Comparison of ENCODE assay signal across 8 cellular contexts in the genomic region with DNA sequence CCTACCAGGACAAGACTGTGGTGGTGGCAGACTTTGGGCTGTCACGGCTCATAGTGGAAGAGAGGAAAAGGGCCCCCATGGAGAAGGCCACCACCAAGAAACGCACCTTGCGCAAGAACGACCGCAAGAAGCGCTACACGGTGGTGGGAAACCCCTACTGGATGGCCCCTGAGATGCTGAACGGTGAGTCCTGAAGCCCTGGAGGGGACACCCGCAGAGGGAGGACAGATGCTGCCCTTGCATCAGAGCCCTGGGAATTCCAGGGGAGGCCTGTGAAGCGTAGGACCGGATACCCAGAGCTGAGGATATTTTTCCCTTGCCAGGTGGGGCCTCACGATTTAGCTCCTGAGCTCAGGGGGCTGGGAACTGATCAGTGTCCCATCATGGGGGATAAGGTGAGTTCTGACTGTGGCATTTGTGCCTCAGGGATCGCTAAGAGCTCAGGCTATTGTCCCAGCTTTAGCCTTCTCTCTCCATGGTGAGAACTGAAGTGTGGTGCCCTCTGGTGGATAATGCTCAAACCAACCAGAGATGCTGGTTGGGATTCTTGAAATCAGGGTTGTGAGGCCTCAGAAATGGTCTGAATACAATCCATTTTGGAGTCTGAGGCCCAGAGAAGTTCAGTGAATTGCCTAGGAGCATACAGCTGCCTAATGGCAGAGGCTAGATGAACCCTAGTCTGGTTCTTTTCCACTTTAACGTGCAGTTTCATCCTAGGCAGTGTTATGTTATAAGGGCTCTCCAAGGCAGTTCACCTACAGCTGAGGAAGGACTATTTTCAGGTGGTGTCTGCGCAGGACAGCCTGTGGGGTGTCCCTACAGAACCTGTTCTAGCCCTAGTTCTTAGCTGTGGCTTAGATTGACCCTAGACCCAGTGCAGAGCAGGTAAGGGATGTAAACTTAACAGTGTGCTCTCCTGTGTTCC. TPM values are rescaled to one million over a fixed set of nuclear protein-coding genes. Genes with fewer than 3 reads are reported as not detected.
DNase-seq lines count a peak whose midpoint lies in the region; ATAC-seq, FAIRE-seq and TF ChIP-seq lines count a peak whose summit lies in the region.

No MANE protein-coding gene starts in this region.

- H3K27ac ChIP-seq in GM12878 (ENCODE audit: control insufficient read depth, insufficient read depth) (no peak overlapping the region), hepatocyte (no peak overlapping the region), smooth muscle cell (ENCODE audit: low read depth) (peak overlapping the region; percentile 56)

- POLR2A ChIA-PET in GM12878 (lab: Charles Lee) = interaction anchor here (0.9 to 1.1 kb wide), 2 partner anchors 41 to 54 kb away, joined by 3 read pairs; no protein-coding TSS in a partner anchor

- H3K79me2 ChIP-seq in GM12878 (ENCODE audit: control insufficient read depth, insufficient read depth, low read length) (no peaks in the 10 kb centered on the region), hepatocyte (no peaks in the 10 kb centered on the region), smooth muscle cell (ENCODE audit: low read depth) (peaks cover 4% of the 10 kb centered on the region)

- 74% methylated on average over 15 of the region's 15 CpGs for WGBS in GM12878 (ENCODE audit: insufficient coverage, insufficient replicate concordance, low lambda C conversion rate, missing lambda C conversion rate)
- whole genome bisulfite sequencing in hepatocyte (ENCODE audit: low lambda C conversion rate, missing lambda C conversion rate) = 75% methylated on average over 15 of the region's 15 CpGs
- 74% methylated on average over 15 of the region's 15 CpGs for WGBS in smooth muscle cell (ENCODE audit: low lambda C conversion rate)

- FAIRE-seq in GM12878 (lab: Jason Lieb, UNC) = peak; percentile 89

- no peak overlapping the region for H2AFZ ChIP-seq in GM12878 (ENCODE audit: control insufficient read depth, low read depth, low read length)
- no peak overlapping the region for H2AFZ ChIP-seq in hepatocyte
- no peak overlapping the region for H2AFZ ChIP-seq in smooth muscle cell (ENCODE audit: low read depth)

- no peak for TF ChIP-seq POLR2A in GM12878 (IDR thresholded peaks at IDR 0.05; ENCODE audit: low read depth, low read length)

- BruUV-seq in GM12878 (replicated peaks; lab: Mats Ljungman, UMichigan) = no TSS peak

- H3K9me2 ChIP-seq in hepatocyte (replicated peaks; ENCODE audit: insufficient read depth) = no peaks in the 10 kb centered on the region

- peak; percentile 76 for TF ChIP-seq RAD21 in GM12878 (IDR thresholded peaks at IDR 0.05; ENCODE audit: insufficient read depth, low read depth, low read length)

- CTCF ChIA-PET in GM12878 (lab: Yijun Ruan, JAX) = interaction anchor here (0.6 to 6.9 kb wide), 28 partner anchors 9 to 458 kb away, joined by 3 to 115 read pairs (median 6); partner anchors contain the start of genes LIMK2, MORC2, PIK3IP1 and RNF185

- peaks cover 14% of the 10 kb centered on the region for H3F3A ChIP-seq in smooth muscle cell (ENCODE audit: low read depth)

- H3K9me3 ChIP-seq in GM12878 (replicated peaks; ENCODE audit: control insufficient read depth, insufficient read depth, low read length) (no peaks in the 10 kb centered on the region), hepatocyte (ENCODE audit: low read depth) (no peaks in the 10 kb centered on the region), smooth muscle cell (replicated peaks; ENCODE audit: low read depth) (no peaks in the 10 kb centered on the region)

- ATAC-seq in SK-N-SH treated with all-trans-retinoic acid at 6 μM for 48 hours (peak; percentile 93), GM12878 (peak; percentile 88), HG02588 (IDR thresholded peaks at IDR 0.05; ENCODE audit: unreplicated experiment) (no peak), GM19324 (IDR thresholded peaks at IDR 0.05; ENCODE audit: low FRiP score, unreplicated experiment) (no peak)

- H4K20me1 ChIP-seq in GM12878 (ENCODE audit: control insufficient read depth, insufficient read depth) = no peaks in the 10 kb centered on the region
- no peaks in the 10 kb centered on the region for H4K20me1 ChIP-seq in hepatocyte (ENCODE audit: insufficient read depth, poor library complexity, severe bottlenecking)
- H4K20me1 ChIP-seq in smooth muscle cell (ENCODE audit: low read depth) = peaks cover 46% of the 10 kb centered on the region

- no peaks in the 10 kb centered on the region for H3K27me3 ChIP-seq in GM12878 (replicated peaks in 1 of 2; ENCODE audit: control insufficient read depth in 2 of 2, insufficient read depth in 2 of 2, low read length in 1 of 2)
- H3K27me3 ChIP-seq in hepatocyte = no peaks in the 10 kb centered on the region
- no peaks in the 10 kb centered on the region for H3K27me3 ChIP-seq in smooth muscle cell (ENCODE audit: low read depth)

- peaks cover 23 to 32% of the 10 kb centered on the region in 2 experiments for H3K36me3 ChIP-seq in GM12878 (ENCODE audit: control insufficient read depth in 2 of 2, insufficient read depth in 2 of 2, low read length in 1 of 2)
- H3K36me3 ChIP-seq in hepatocyte (replicated peaks; ENCODE audit: insufficient read depth, low read depth) = peaks cover 4% of the 10 kb centered on the region
- peaks cover 24% of the 10 kb centered on the region for H3K36me3 ChIP-seq in smooth muscle cell (ENCODE audit: low read depth)

- H3K4me1 ChIP-seq in GM12878 (ENCODE audit: control insufficient read depth, insufficient read depth, low read length) (no peaks in the 10 kb centered on the region), hepatocyte (ENCODE audit: insufficient read depth) (peaks cover 19% of the 10 kb centered on the region), smooth muscle cell (ENCODE audit: low read depth) (no peaks in the 10 kb centered on the region)

- SMC1A ChIA-PET in GM12878 (lab: Charles Lee; ENCODE audit: uncharacterized antibody, unreplicated experiment) = interaction anchor here (0.7 to 4.7 kb wide), 17 partner anchors 9 to 165 kb away, joined by 3 to 59 read pairs (median 4); partner anchors contain the start of genes LIMK2, PIK3IP1 and SELENOM

- TF ChIP-seq EP300 in GM12878 (IDR thresholded peaks at IDR 0.05; ENCODE audit: borderline replicate concordance in 1 of 2, control insufficient read depth in 1 of 2, low read depth in 2 of 2, low read length in 2 of 2) = no peak

- RAD21 ChIA-PET in GM12878 (lab: Charles Lee; ENCODE audit: unreplicated experiment) = interaction anchor here (0.7 to 3.0 kb wide), 18 partner anchors 17 to 187 kb away, joined by 3 to 40 read pairs (median 4); partner anchors contain the start of genes LIMK2, PIK3IP1 and RNF185

- H3K9ac ChIP-seq in GM12878 (ENCODE audit: control insufficient read depth, insufficient read depth, low read length) (no peak overlapping the region), smooth muscle cell (ENCODE audit: low read depth) (no peak overlapping the region)

- peak; percentile 77 for DNase-seq in ELR (ENCODE audit: low read depth)
- DNase-seq in KBM-7 = peak; percentile 61
- DNase-seq in GM12878 (ENCODE audit: low read depth, low spot score) = no peak
- DNase-seq in hepatocyte (ENCODE audit: low spot score) = peak; percentile 83
- DNase-seq in smooth muscle cell (lab: John Stamatoyannopoulos, UW; ENCODE audit: unreplicated experiment) = no peak

- in situ Hi-C loops in KBM-7 (cut with MboI; ENCODE audit: low pct_unique_long_range_greater_than_20kb, low sequenced_read_pairs) = no loop called here
- in situ Hi-C loops in GM12878 (cut with MboI) = no loop called here

- H3K4me3 ChIP-seq in GM12878 = no peak overlapping the region
- no peak overlapping the region for H3K4me3 ChIP-seq in hepatocyte
- H3K4me3 ChIP-seq in smooth muscle cell = no peak overlapping the region

- TF ChIP-seq CTCF in GM12878 (IDR thresholded peaks at IDR 0.05 in 2 of 3, conservative IDR thresholded peaks at IDR 0.05 in 1 of 3; ENCODE audit: control insufficient read depth in 2 of 3, extremely low read depth in 1 of 3, insufficient read depth in 1 of 3, low read depth in 3 of 3, low read length in 3 of 3) (peak; percentile 72 to 79 (median 74)), hepatocyte (IDR thresholded peaks at IDR 0.05; ENCODE audit: poor library complexity) (peak; percentile 72), smooth muscle cell (IDR thresholded peaks at IDR 0.05; ENCODE audit: borderline replicate concordance, insufficient read depth, poor library complexity, severe bottlenecking) (peak; percentile 61)

- intact Hi-C loops in GM12878 (cut with micrococcal nuclease; ENCODE audit: unreplicated experiment) = loop anchor here (1.0 to 5.0 kb wide), 2 partner anchors 60 to 165 kb away; partner anchors contain the start of genes LIMK2 and SELENOM

- no peak overlapping the region for H3K4me2 ChIP-seq in GM12878 (ENCODE audit: control insufficient read depth, insufficient read depth)
- H3K4me2 ChIP-seq in hepatocyte = no peak overlapping the region
- no peak overlapping the region for H3K4me2 ChIP-seq in smooth muscle cell

TF ChIP-seq in SK-N-SH treated with all-trans-retinoic acid at 6 μM for 48 hours, 23 proteins besides CTCF, POLR2A, EP300 and RAD21 (continues in another document):
- no peak for TF ChIP-seq ESRRG (CRISPR knock-in tag; IDR thresholded peaks at IDR 0.05)
- no peak for TF ChIP-seq BACH2 (CRISPR knock-in tag; IDR thresholded peaks at IDR 0.05; ENCODE audit: borderline replicate concordance)
- no peak for TF ChIP-seq TCF4 (CRISPR knock-in tag; IDR thresholded peaks at IDR 0.05; ENCODE audit: borderline replicate concordance)

TF ChIP-seq in GM12878, 131 proteins besides CTCF, POLR2A, EP300 and RAD21 (continues in another document):
- TF ChIP-seq SMC3 (IDR thresholded peaks at IDR 0.05; ENCODE audit: borderline replicate concordance, low read length) = peak; percentile 66
- TF ChIP-seq POLR2AphosphoS2 (IDR thresholded peaks at IDR 0.05; ENCODE audit: low read depth, low read length) = no peak

RNA-seq across cellular contexts. Expression of gene PIK3IP1, which starts 19.5 kb away (rescaled TPM):
- total RNA-seq in GM12878 (2013; cell fraction: nucleolus; rRNA removed) = 20.7 and 25.3 TPM in 2 replicates
- total RNA-seq in GM12878 (2014; rRNA removed) (3.4 and 3.6 TPM in 2 replicates), GM12878 (2014; rRNA removed; fragmentation: Illumina TruSeq; extraction: Trizol) (2.3 and 2.6 TPM in 2 replicates), GM12878 (2021) (3.8 and 4.1 TPM in 2 replicates), hepatocyte (17.9 and 22.2 TPM in 2 replicates), smooth muscle cell (12.6 and 16.9 TPM in 2 replicates)
- polyA plus RNA-seq in GM12878 (2011; ENCODE audit: low read depth) = 4.0 TPM
- polyA plus RNA-seq in GM12878 (2011; rRNA removed) (5.6 and 6.5 TPM in 2 replicates), GM12878 (2014; fragmentation: Illumina TruSeq; extraction: Trizol) (1.2 and 2.4 TPM in 2 replicates), GM12878 (2014; fragmentation: Nextera tagmentation; extraction: Ambion mirVana) (under 1 TPM; 0.77 to 0.80 TPM), GM12878 (2014; rRNA removed) (2.4 and 2.9 TPM in 2 replicates), GM12878 (2016; fragmentation: Nextera tagmentation; extraction: Ambion mirVana) (1 to 10 TPM; 3.0 to 3.1 TPM), hepatocyte (19.5 and 22.4 TPM in 2 replicates), smooth muscle cell (20.2 and 26.3 TPM in 2 replicates)
- 5.9 and 6.6 TPM in 2 replicates for polyA plus RNA-seq in GM12878 (2011; cell fraction: cytosol; rRNA removed)
- polyA plus RNA-seq in GM12878 (2011; cell fraction: nucleus; rRNA removed) = 7.6 and 10.6 TPM in 2 replicates
- polyA plus RNA-seq in GM12878 (2012) = 6.1 and 8.8 TPM in 2 replicates
- 4.2 and 7.3 TPM in 2 replicates for polyA minus RNA-seq in GM12878 (2011; rRNA and poly(A)+ RNA removed)
- 2.0 and 2.4 TPM in 2 replicates for polyA minus RNA-seq in GM12878 (2011; cell fraction: cytosol; rRNA and poly(A)+ RNA removed)
- polyA minus RNA-seq in GM12878 (2011; cell fraction: nucleus; rRNA and poly(A)+ RNA removed) = 6.4 and 8.6 TPM in 2 replicates

Comparison
In these comparisons a context has a peak if more than half of its experiments do, and no peak if none do; other contexts are left out.
1. DNase-seq: peak in ELR (single experiment), KBM-7 (single experiment) and hepatocyte (single experiment); none in GM12878 (single experiment) and smooth muscle cell (single experiment).
2. ATAC-seq: peak in SK-N-SH treated with all-trans-retinoic acid at 6 μM for 48 hours (single experiment) and GM12878 (single experiment); none in HG02588 (single experiment) and GM19324 (single experiment).
3. Peak in every context shown above with its lines, with median percentiles within 50 percentile points of each other: CTCF ChIP-seq.